Comparison of ENCODE assay signal across 8 cellular contexts in the genomic region with DNA sequence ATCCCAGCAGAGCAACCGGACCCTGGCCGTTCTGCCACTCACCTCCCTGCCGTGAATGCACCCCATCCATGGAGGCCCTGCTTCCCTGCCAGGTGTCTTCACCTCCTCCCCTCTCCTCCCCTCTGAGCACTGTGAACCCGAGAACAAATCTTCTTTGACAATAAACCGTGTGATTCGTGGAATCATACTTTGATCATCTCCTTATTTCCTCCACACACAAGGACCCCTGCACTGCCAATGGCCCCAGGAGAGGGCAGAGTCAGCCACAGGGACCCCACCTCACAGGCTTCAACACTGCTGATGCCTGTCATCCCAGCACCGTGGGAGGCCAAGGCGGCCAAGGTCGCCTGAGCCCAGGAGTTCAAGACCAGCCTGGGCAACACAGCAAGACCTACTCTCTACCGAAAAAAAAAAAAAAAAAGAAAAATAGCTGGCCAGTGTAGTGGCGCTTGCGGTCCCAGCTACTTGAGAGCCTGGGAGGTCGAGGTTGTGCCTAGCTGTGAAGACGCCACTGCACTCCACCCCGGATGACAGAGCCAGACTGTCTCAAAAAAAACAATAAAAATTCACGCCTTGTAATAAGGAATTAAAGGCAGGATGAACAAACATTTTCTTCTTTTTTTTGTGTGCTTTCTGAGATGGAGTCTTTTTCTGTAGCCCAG. TPM values are rescaled to one million over a fixed set of nuclear protein-coding genes. Genes with fewer than 3 reads are reported as not detected.
A peak's percentile ranks its signal among the peaks of the same experiment; 100 is the strongest.
DNase-seq lines count a peak whose midpoint lies in the region; ATAC-seq and TF ChIP-seq lines count a peak whose summit lies in the region.

No MANE protein-coding gene starts in this region.

- no peak overlapping the region for H4K91ac ChIP-seq in neuronal stem cell (ENCODE audit: low read depth, low read length, poor library complexity)

- H3K4me3 ChIP-seq in DND-41 (ENCODE audit: low read depth in 1 of 2, low read length in 2 of 2) = peak overlapping the region; percentile 70 to 81; a peak in 3 of 4 replicates
- H3K4me3 ChIP-seq in MG63 = peak overlapping the region; percentile 64
- H3K4me3 ChIP-seq in dorsolateral prefrontal cortex = peak overlapping the region in 52 of 59 donors; percentile 56 to 97 (median 82)
- H3K4me3 ChIP-seq in neuronal stem cell (ENCODE audit: low read length in 2 of 2) = peak overlapping the region in 1 of 2 donors; percentile 85

- intact Hi-C loops in dorsolateral prefrontal cortex (cut with DNase I) = loop anchor here (10.0 kb wide), 3 partner anchors 139 to 201 kb away; a partner anchor contains a TSS

- TF ChIP-seq CTCF in DND-41 (IDR thresholded peaks at IDR 0.05; ENCODE audit: borderline replicate concordance, extremely low read depth, low read length, poor library complexity, severe bottlenecking) = peak; percentile 27
- TF ChIP-seq CTCF in dorsolateral prefrontal cortex (IDR thresholded peaks at IDR 0.05 in 54 of 56, conservative IDR thresholded peaks at IDR 0.05 in 2 of 56; ENCODE audit: low read depth in 1 of 56, partially characterized antibody in 56 of 56) = no peak

- H3K36me3 ChIP-seq in DND-41 (ENCODE audit: insufficient read depth, low read length) (peaks cover 51% of the 10 kb centered on the region), MG63 (no peaks in the 10 kb centered on the region), neuronal stem cell (replicated peaks in 1 of 2; ENCODE audit: control insufficient read depth in 2 of 2, insufficient read depth in 2 of 2, low read length in 2 of 2) (peaks cover 5 to 63% of the 10 kb centered on the region in 2 donors)

- no peak overlapping the region for H3K4ac ChIP-seq in neuronal stem cell (ENCODE audit: low read length)

- no peak overlapping the region for H3K18ac ChIP-seq in neuronal stem cell (ENCODE audit: low read length)

- H3K4me1 ChIP-seq in DND-41 (ENCODE audit: insufficient read depth, low read length) (peaks cover 57% of the 10 kb centered on the region), neuronal stem cell (ENCODE audit: control insufficient read depth in 2 of 2, insufficient read depth in 1 of 2, low read depth in 1 of 2, low read length in 2 of 2) (peaks cover 27 to 30% of the 10 kb centered on the region in 2 donors)

- peaks cover 80% of the 10 kb centered on the region for H3K79me2 ChIP-seq in DND-41 (ENCODE audit: insufficient read depth, low read length)

- H3K9me3 ChIP-seq in DND-41 (ENCODE audit: insufficient read depth, low read length, severe bottlenecking) (no peaks in the 10 kb centered on the region), MG63 (no peaks in the 10 kb centered on the region), neuronal stem cell (replicated peaks in 1 of 2; ENCODE audit: control insufficient read depth in 2 of 2, insufficient read depth in 1 of 2, low read depth in 1 of 2, low read length in 2 of 2) (no peaks in the 10 kb centered on the region)

- H2BK120ac ChIP-seq in neuronal stem cell (ENCODE audit: low read depth, low read length) = no peak overlapping the region

- H4K8ac ChIP-seq in neuronal stem cell (ENCODE audit: low read depth, low read length) = no peak overlapping the region

- H3K14ac ChIP-seq in neuronal stem cell (ENCODE audit: low read length) = no peak overlapping the region

- H3K27ac ChIP-seq in DND-41 (ENCODE audit: low read length) = peak overlapping the region; percentile 80
- peak overlapping the region in 1 of 59 donors; percentile 90 for H3K27ac ChIP-seq in dorsolateral prefrontal cortex
- no peak overlapping the region for H3K27ac ChIP-seq in neuronal stem cell (replicated peaks; ENCODE audit: low read length)

- H3K23ac ChIP-seq in neuronal stem cell (ENCODE audit: low read depth, low read length, poor library complexity) = no peak overlapping the region

- no peak overlapping the region for H2BK12ac ChIP-seq in neuronal stem cell (ENCODE audit: low read length)

- peak overlapping the region; percentile 95 for H3K9ac ChIP-seq in DND-41 (ENCODE audit: low read depth, low read length)
- H3K9ac ChIP-seq in neuronal stem cell (ENCODE audit: low read depth, low read length, poor library complexity) = no peak overlapping the region

- peaks cover 65% of the 10 kb centered on the region for H4K20me1 ChIP-seq in DND-41 (ENCODE audit: insufficient read depth, low read length)

- peaks cover 31% of the 10 kb centered on the region for H3K79me1 ChIP-seq in neuronal stem cell (ENCODE audit: low read depth, low read length)

- H2AFZ ChIP-seq in DND-41 (ENCODE audit: low read depth, low read length) (no peak overlapping the region), neuronal stem cell (ENCODE audit: low read length) (no peak overlapping the region)

- H2BK5ac ChIP-seq in neuronal stem cell (ENCODE audit: low read length) = no peak overlapping the region

- H3K27me3 ChIP-seq in DND-41 (ENCODE audit: insufficient read depth, low read length, poor library complexity) = no peaks in the 10 kb centered on the region
- H3K27me3 ChIP-seq in MG63 = no peaks in the 10 kb centered on the region
- no peaks in the 10 kb centered on the region for H3K27me3 ChIP-seq in dorsolateral prefrontal cortex
- no peaks in the 10 kb centered on the region for H3K27me3 ChIP-seq in neuronal stem cell (ENCODE audit: control insufficient read depth in 3 of 3, insufficient read depth in 3 of 3, low read depth in 1 of 3, low read length in 3 of 3)

- no peak overlapping the region for H2AK5ac ChIP-seq in neuronal stem cell (ENCODE audit: low read depth, low read length)

- no peak for ATAC-seq in DND-41 (ENCODE audit: insufficient read depth, low read depth)
- no peak for ATAC-seq in HG02938 (IDR thresholded peaks at IDR 0.05; ENCODE audit: unreplicated experiment)
- ATAC-seq in GM21447 (IDR thresholded peaks at IDR 0.05; ENCODE audit: unreplicated experiment) = no peak

- no peak overlapping the region for H2BK15ac ChIP-seq in neuronal stem cell (ENCODE audit: low read length)

- H3K4me2 ChIP-seq in DND-41 (ENCODE audit: insufficient read depth, low read length) = peak overlapping the region; percentile 75
- H3K4me2 ChIP-seq in neuronal stem cell (ENCODE audit: insufficient read depth, low read length, poor library complexity, severe bottlenecking) = peak overlapping the region; percentile 83

- no peak for DNase-seq in DND-41
- no peak for DNase-seq in MG63
- DNase-seq in dorsolateral prefrontal cortex = no peak
- DNase-seq in neuronal stem cell (ENCODE audit: low spot score) = no peak
- DNase-seq in EL = no peak
- DNase-seq in NCI-H2107 treated with DMSO at 0.1 percent for 48 hours (lab: John Stamatoyannopoulos, UW; ENCODE audit: unreplicated experiment) = no peak

- WGBS in neuronal stem cell (ENCODE audit: extremely low coverage in 2 of 2, insufficient read length in 2 of 2, insufficient replicate concordance in 1 of 2), 2 donors = no CpG with 5 or more reads among the region's 16 CpGs

RNA-seq across cellular contexts. Expression of a gene that starts 1.1 kb away (rescaled TPM):
- total RNA-seq in MG63 (2014; rRNA removed; shearing (Covaris generic); ENCODE audit: low replicate concordance) = 31.5 and 58.1 TPM in 2 replicates
- total RNA-seq in dorsolateral prefrontal cortex = 10 to 100 TPM in 58 of 120 experiments, 1 to 10 TPM in 62; 4.7 to 19.1 (median 9.9) TPM
- 31.8 TPM for polyA plus RNA-seq in neuronal stem cell (2013, experiment 1 of 2)
- 33.0 TPM for polyA plus RNA-seq in neuronal stem cell (2013, experiment 2 of 2)

RNA-seq across cellular contexts. Expression of a gene that starts 1.4 kb away (rescaled TPM):
- total RNA-seq in MG63 (2014; rRNA removed; shearing (Covaris generic); ENCODE audit: low replicate concordance) = 23.6 and 30.1 TPM in 2 replicates
- 100 to 1,000 TPM in 87 of 120 experiments, 10 to 100 TPM in 33; 71.0 to 188 (median 111) TPM for total RNA-seq in dorsolateral prefrontal cortex
- polyA plus RNA-seq in neuronal stem cell (2013, experiment 1 of 2) = 34.8 TPM
- 32.9 TPM for polyA plus RNA-seq in neuronal stem cell (2013, experiment 2 of 2)
